Comparison of ENCODE assay signal across 8 cellular contexts in genomic region chr9:137745541-137745991, GRCh38.
DNase-seq lines count a peak whose midpoint lies in the region; ATAC-seq and TF ChIP-seq lines count a peak whose summit lies in the region.

No MANE protein-coding gene starts in this region.

- peaks cover 48% of the 10 kb centered on the region for H3K36me3 Mint-ChIP-seq in activated CD4-positive, alpha-beta memory T cell treated with anti-CD3 and anti-CD28 coated beads, Interleukin-2, amount 10 ng/mL, durations not matched to agents 7 days and 5 days (ENCODE audit: low read depth)

- TF ChIP-seq CTCF in GM12864 (IDR thresholded peaks at IDR 0.05; ENCODE audit: low read depth, low read length, missing control alignments) (no peak), HL-60 (IDR thresholded peaks at IDR 0.05; ENCODE audit: insufficient read depth, low read length) (no peak), mucosa of descending colon (IDR thresholded peaks at IDR 0.05) (no peak)

- intact Hi-C loops in mucosa of descending colon (cut with DNase I, micrococcal nuclease), result no loop called here

- peak overlapping the region; percentile 15 for H3K27ac ChIP-seq in HL-60 (replicated peaks)

- H3K36me3 ChIP-seq in mucosa of descending colon (ENCODE audit: low read depth), result no peaks in the 10 kb centered on the region

- H3K4me3 Mint-ChIP-seq in activated CD4-positive, alpha-beta memory T cell treated with anti-CD3 and anti-CD28 coated beads, Interleukin-2, amount 10 ng/mL, durations not matched to agents 7 days and 5 days, result no peak overlapping the region

- H3K27ac Mint-ChIP-seq in activated CD4-positive, alpha-beta memory T cell treated with anti-CD3 and anti-CD28 coated beads, Interleukin-2, amount 10 ng/mL, durations not matched to agents 7 days and 5 days, result peak overlapping the region; percentile 37

- H3K4me1 Mint-ChIP-seq in activated CD4-positive, alpha-beta memory T cell treated with anti-CD3 and anti-CD28 coated beads, Interleukin-2, amount 10 ng/mL, durations not matched to agents 7 days and 5 days, result peaks cover 18% of the 10 kb centered on the region

- no peaks in the 10 kb centered on the region for H3K27me3 Mint-ChIP-seq in activated CD4-positive, alpha-beta memory T cell treated with anti-CD3 and anti-CD28 coated beads, Interleukin-2, amount 10 ng/mL, durations not matched to agents 7 days and 5 days

- peak; percentile 69 for ATAC-seq in GM21360 (IDR thresholded peaks at IDR 0.05; ENCODE audit: unreplicated experiment)
- peak; percentile 78 for ATAC-seq in mucosa of descending colon
- ATAC-seq in HG03457 (IDR thresholded peaks at IDR 0.05; ENCODE audit: unreplicated experiment), result no peak

- CTCF ChIA-PET in activated CD4-positive, alpha-beta memory T cell treated with anti-CD3 and anti-CD28 coated beads, Interleukin-2, amount 10 ng/mL, durations not matched to agents 7 days and 5 days (lab: Charles Lee), result no interaction called here

- no peaks in the 10 kb centered on the region for H3K9me3 ChIP-seq in mucosa of descending colon

- H3K9me3 Mint-ChIP-seq in activated CD4-positive, alpha-beta memory T cell treated with anti-CD3 and anti-CD28 coated beads, Interleukin-2, amount 10 ng/mL, durations not matched to agents 7 days and 5 days, result no peaks in the 10 kb centered on the region

- POLR2A ChIA-PET in activated CD4-positive, alpha-beta memory T cell treated with anti-CD3 and anti-CD28 coated beads, Interleukin-2, amount 10 ng/mL, durations not matched to agents 7 days and 5 days (lab: Charles Lee), result no interaction called here

- H3K27me3 ChIP-seq in HL-60 (ENCODE audit: insufficient read depth, poor library complexity, severe bottlenecking), result no peaks in the 10 kb centered on the region

- no peak overlapping the region for H3K4me3 ChIP-seq in GM12864 (ENCODE audit: low read depth, low read length)
- no peak overlapping the region for H3K4me3 ChIP-seq in HL-60 (replicated peaks; ENCODE audit: insufficient read depth, low read length)
- no peak overlapping the region for H3K4me3 ChIP-seq in mucosa of descending colon

- H3K4me1 ChIP-seq in mucosa of descending colon (ENCODE audit: low read depth), result no peaks in the 10 kb centered on the region

- DNase-seq in GM12864 (ENCODE audit: low read depth), result peak; percentile 61
- peak in 1 of 2 experiments; percentile 77 for DNase-seq in HL-60 (ENCODE audit: low read depth in 1 of 2, low spot score in 1 of 2)
- peak; percentile 34 for DNase-seq in activated CD4-positive, alpha-beta memory T cell treated with anti-CD3 and anti-CD28 coated beads, Interleukin-2, amount 10 ng/mL, durations not matched to agents 7 days and 5 days
- no peak for DNase-seq in mucosa of descending colon
- no peak for DNase-seq in stimulated activated CD4-positive, alpha-beta T cell treated with anti-CD3 and anti-CD28 coated beads, Interleukin-12 subunit alpha, Interleukin-12 subunit beta, amount 100 ng/mL, for 4 hours
- DNase-seq in NCI-H1436 (lab: John Stamatoyannopoulos, UW), result no peak

Comparison
In these comparisons a context has a peak if more than half of its experiments do, and no peak if none do; other contexts are left out.
1. DNase-seq: peak in GM12864 (single experiment) and activated CD4-positive, alpha-beta memory T cell treated with anti-CD3 and anti-CD28 coated beads, Interleukin-2, amount 10 ng/mL, durations not matched to agents 7 days and 5 days (single experiment); none in mucosa of descending colon (0 of 3), stimulated activated CD4-positive, alpha-beta T cell treated with anti-CD3 and anti-CD28 coated beads, Interleukin-12 subunit alpha, Interleukin-12 subunit beta, amount 100 ng/mL, for 4 hours (single experiment) and NCI-H1436 (single experiment).